Comparison of ENCODE assay signal across 1 cellular context in genomic region chr6:162798546-162798945, GRCh38.
TF ChIP-seq lines count a peak whose summit lies in the region.

No MANE protein-coding gene starts in this region.

TF ChIP-seq in WTC11, 78 proteins besides CTCF, POLR2A, EP300 and RAD21 (continued from another document):
- TF ChIP-seq ZNF281 (CRISPR knock-in tag; IDR thresholded peaks at IDR 0.05) = no peak
- no peak for TF ChIP-seq ZNF317 (CRISPR knock-in tag; IDR thresholded peaks at IDR 0.05; ENCODE audit: borderline replicate concordance, low read depth)
- TF ChIP-seq HMGXB4 (CRISPR knock-in tag; IDR thresholded peaks at IDR 0.05) = no peak
- no peak for TF ChIP-seq OVOL2 (CRISPR knock-in tag; IDR thresholded peaks at IDR 0.05; ENCODE audit: borderline replicate concordance)
- no peak for TF ChIP-seq MAX (CRISPR knock-in tag; IDR thresholded peaks at IDR 0.05)
- no peak for TF ChIP-seq MYBL2 (CRISPR knock-in tag; IDR thresholded peaks at IDR 0.05)
- no peak for TF ChIP-seq USF1 (CRISPR knock-in tag; IDR thresholded peaks at IDR 0.05)
